ENCODE assay signal across 17 cellular contexts in genomic region chrX:104427693-104428092, GRCh38.
A peak's percentile ranks its signal among the peaks of the same experiment; 100 is the strongest.
DNase-seq lines count a peak whose midpoint lies in the region; FAIRE-seq and TF ChIP-seq lines count a peak whose summit lies in the region.
"Had no signal": no experiment of that assay in that cellular context is flagged by ENCODE, and none has a peak within 500 bp of the region (broad histone marks: within the 10 kb centered on the region; RNA-seq: fewer than 3 reads in every experiment).

No MANE protein-coding gene starts in this region.

- H3K9ac ChIP-seq in astrocyte (ENCODE audit: low read length), result no peak overlapping the region
- H3K9ac ChIP-seq: BLaER1 treated with 17β-estradiol and CSF1 and Interleukin-3, amounts not matched to agents 10 nM and 100 nM had no signal

- DNase-seq in NCI-H1417 (lab: John Stamatoyannopoulos, UW), result peak in 2 of 3 experiments; percentile 4 to 63
- no peak for DNase-seq in NCI-H1417 treated with DMSO at 0.1 percent for 48 hours (lab: John Stamatoyannopoulos, UW)
- DNase-seq in NCI-H82 (lab: John Stamatoyannopoulos, UW), result peak; percentile 60
- no peak for DNase-seq in astrocyte (ENCODE audit: low read depth)
- DNase-seq in NCI-H187 (lab: John Stamatoyannopoulos, UW), result no peak
- no peak for DNase-seq in activated T-cell treated with anti-CD3 and anti-CD28 coated beads, Interleukin-2, amount 50 U/mL, for 24 hours
- no peak for DNase-seq in caudate nucleus (lab: John Stamatoyannopoulos, UW)
- DNase-seq: 8988T; Calu3; CD8-positive, alpha-beta T cell; DMS79 treated with DMSO at 0.1 percent for 48 hours; GF-D8 had no signal

- peaks cover 8% of the 10 kb centered on the region for H3K4me1 Mint-ChIP-seq in astrocyte (ENCODE audit: low read depth, unreplicated experiment)
- no peaks in the 10 kb centered on the region for H3K4me1 Mint-ChIP-seq in activated T-cell treated with anti-CD3 and anti-CD28 coated beads, Interleukin-2, amount 50 U/mL, for 24 hours (ENCODE audit: low read depth)
- H3K4me1 Mint-ChIP-seq: B cell had no signal

- H3K27ac Mint-ChIP-seq in astrocyte (ENCODE audit: unreplicated experiment), result no peak overlapping the region
- no peak overlapping the region for H3K27ac Mint-ChIP-seq in activated T-cell treated with anti-CD3 and anti-CD28 coated beads, Interleukin-2, amount 50 U/mL, for 24 hours
- H3K27ac Mint-ChIP-seq: B cell; CD8-positive, alpha-beta T cell; GM23338 had no signal

- no peaks in the 10 kb centered on the region for H3K79me2 ChIP-seq in astrocyte (ENCODE audit: insufficient read depth, low read length)

- no peak for TF ChIP-seq CTCF in astrocyte (IDR thresholded peaks at IDR 0.05; ENCODE audit: insufficient read depth, low read depth, low read length)

- H3K9me3 Mint-ChIP-seq in astrocyte (ENCODE audit: unreplicated experiment), result no peaks in the 10 kb centered on the region
- H3K9me3 Mint-ChIP-seq in activated T-cell treated with anti-CD3 and anti-CD28 coated beads, Interleukin-2, amount 50 U/mL, for 24 hours, result no peaks in the 10 kb centered on the region
- H3K9me3 Mint-ChIP-seq: CD8-positive, alpha-beta T cell; GM23338 had no signal

- H3K9me3 ChIP-seq in astrocyte (ENCODE audit: insufficient read depth, low read depth, low read length), result no peaks in the 10 kb centered on the region
- H3K9me3 ChIP-seq: BLaER1 treated with 17β-estradiol and CSF1 and Interleukin-3, amounts not matched to agents 10 nM and 100 nM had no signal

- H3K36me3 Mint-ChIP-seq in astrocyte (ENCODE audit: low read depth, unreplicated experiment), result no peaks in the 10 kb centered on the region
- no peaks in the 10 kb centered on the region for H3K36me3 Mint-ChIP-seq in activated T-cell treated with anti-CD3 and anti-CD28 coated beads, Interleukin-2, amount 50 U/mL, for 24 hours (ENCODE audit: low read depth)
- H3K36me3 Mint-ChIP-seq: CD8-positive, alpha-beta T cell had no signal

- no peak overlapping the region for H3K27ac ChIP-seq in astrocyte (ENCODE audit: low read depth, low read length)
- no peak overlapping the region for H3K27ac ChIP-seq in caudate nucleus (ENCODE audit: low read depth, low read length)
- H3K27ac ChIP-seq: BLaER1 treated with 17β-estradiol and CSF1 and Interleukin-3, amounts not matched to agents 10 nM and 100 nM had no signal

- no peak overlapping the region for H3K4me2 ChIP-seq in astrocyte (ENCODE audit: low read length)
- H3K4me2 ChIP-seq: BLaER1 treated with 17β-estradiol and CSF1 and Interleukin-3, amounts not matched to agents 10 nM and 100 nM; GM23338 had no signal

- no peaks in the 10 kb centered on the region for H3K36me3 ChIP-seq in astrocyte (ENCODE audit: insufficient read depth, low read length)
- H3K36me3 ChIP-seq: BLaER1 treated with 17β-estradiol and CSF1 and Interleukin-3, amounts not matched to agents 10 nM and 100 nM had no signal

- H2AFZ ChIP-seq in astrocyte (ENCODE audit: low read depth, low read length), result no peak overlapping the region
- H2AFZ ChIP-seq: GM23338 had no signal

- no peak overlapping the region for H3K4me3 Mint-ChIP-seq in astrocyte (ENCODE audit: unreplicated experiment)
- H3K4me3 Mint-ChIP-seq in activated T-cell treated with anti-CD3 and anti-CD28 coated beads, Interleukin-2, amount 50 U/mL, for 24 hours, result no peak overlapping the region
- H3K4me3 Mint-ChIP-seq: B cell; CD8-positive, alpha-beta T cell; GM23338 had no signal

- no peaks in the 10 kb centered on the region for H4K20me1 ChIP-seq in astrocyte (ENCODE audit: insufficient read depth, low read length)
- H4K20me1 ChIP-seq: BLaER1 treated with 17β-estradiol and CSF1 and Interleukin-3, amounts not matched to agents 10 nM and 100 nM had no signal

- no peaks in the 10 kb centered on the region for H3K27me3 ChIP-seq in astrocyte (ENCODE audit: insufficient read depth, low read length)
- H3K27me3 ChIP-seq: BLaER1 treated with 17β-estradiol and CSF1 and Interleukin-3, amounts not matched to agents 10 nM and 100 nM had no signal

- no peaks in the 10 kb centered on the region for H3K4me1 ChIP-seq in astrocyte (ENCODE audit: insufficient read depth, low read length)

- H3K4me3 ChIP-seq in astrocyte (ENCODE audit: insufficient read depth, low read depth, low read length), result no peak overlapping the region
- H3K4me3 ChIP-seq: BLaER1 treated with 17β-estradiol and CSF1 and Interleukin-3, amounts not matched to agents 10 nM and 100 nM; GM23338 had no signal

- peak; percentile 79 for FAIRE-seq in astrocyte (lab: Jason Lieb, UNC)
- FAIRE-seq: H54, HepG2 had no signal

- H3K27me3 Mint-ChIP-seq in astrocyte (ENCODE audit: low read depth, unreplicated experiment), result no peaks in the 10 kb centered on the region
- H3K27me3 Mint-ChIP-seq in activated T-cell treated with anti-CD3 and anti-CD28 coated beads, Interleukin-2, amount 50 U/mL, for 24 hours, result peaks cover 36% of the 10 kb centered on the region
- H3K27me3 Mint-ChIP-seq: B cell had no signal

Comparison
In these comparisons a context has a peak if more than half of its experiments do, and no peak if none do; other contexts are left out.
1. DNase-seq: peak in NCI-H1417 (2 of 3) and NCI-H82 (single experiment); none in NCI-H1417 treated with DMSO at 0.1 percent for 48 hours (single experiment), astrocyte (single experiment), NCI-H187 (0 of 2), activated T-cell treated with anti-CD3 and anti-CD28 coated beads, Interleukin-2, amount 50 U/mL, for 24 hours (single experiment) and caudate nucleus (0 of 61).